ENCODE assay signal across 21 cellular contexts in the genomic region with DNA sequence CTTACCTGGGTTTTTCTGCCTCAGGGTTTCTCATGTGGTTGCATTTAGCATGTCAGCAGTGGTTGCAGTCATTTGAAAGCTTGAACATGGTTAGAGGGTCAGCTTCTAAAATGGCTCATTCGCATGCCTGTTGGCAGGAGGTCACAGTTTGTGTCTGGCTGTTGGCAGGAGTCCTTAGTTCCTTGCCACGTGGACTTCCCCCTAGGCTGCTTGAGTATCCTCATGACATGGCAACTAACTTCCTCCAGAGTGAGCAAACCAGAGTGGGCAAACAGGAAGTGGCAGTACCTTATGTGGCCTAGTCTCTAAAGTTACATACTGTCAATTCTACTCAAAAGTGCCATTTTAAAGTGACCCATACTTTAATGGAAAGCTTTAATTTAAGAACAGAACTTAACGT. TPM values are rescaled to one million over a fixed set of nuclear protein-coding genes. Genes with fewer than 3 reads are reported as not detected.
DNase-seq lines count a peak whose midpoint lies in the region; ATAC-seq, FAIRE-seq and TF ChIP-seq lines count a peak whose summit lies in the region.
"Had no signal": no experiment of that assay in that cellular context is flagged by ENCODE, and none has a peak within 500 bp of the region (broad histone marks: within the 10 kb centered on the region; RNA-seq: fewer than 3 reads in every experiment).

No MANE protein-coding gene starts in this region.

- no peak for FAIRE-seq in GM12878 (lab: Jason Lieb, UNC)

- SMC1A ChIA-PET in GM12878 (lab: Charles Lee; ENCODE audit: uncharacterized antibody, unreplicated experiment) = interaction anchor here (0.5 to 6.4 kb wide), 11 partner anchors 9 to 1312 kb away, joined by 3 to 52 read pairs (median 5); no protein-coding TSS in a partner anchor

- intact Hi-C loops in GM12878 (cut with micrococcal nuclease; ENCODE audit: unreplicated experiment) = loop anchor here (5.0 to 10.0 kb wide), 5 partner anchors 107 to 607 kb away; no protein-coding TSS in a partner anchor

- in situ Hi-C loops in GM12878 (cut with MboI) = loop anchor here (10.0 to 25.0 kb wide), 2 partner anchors 540 to 1462 kb away; no protein-coding TSS in a partner anchor

- H4K20me1 ChIP-seq in GM12878 (ENCODE audit: control insufficient read depth, insufficient read depth) = no peaks in the 10 kb centered on the region

- TF ChIP-seq CTCF in HL-60 (IDR thresholded peaks at IDR 0.05; ENCODE audit: insufficient read depth, low read length) = no peak
- TF ChIP-seq CTCF in GM12878 (IDR thresholded peaks at IDR 0.05 in 2 of 3, conservative IDR thresholded peaks at IDR 0.05 in 1 of 3; ENCODE audit: control insufficient read depth in 2 of 3, extremely low read depth in 1 of 3, insufficient read depth in 1 of 3, low read depth in 3 of 3, low read length in 3 of 3) = no peak

- H3K4me1 ChIP-seq in GM12878 (ENCODE audit: control insufficient read depth, insufficient read depth, low read length) = no peaks in the 10 kb centered on the region
- no peaks in the 10 kb centered on the region for H3K4me1 ChIP-seq in SJCRH30
- H3K4me1 ChIP-seq: HAP-1 had no signal

- H3K27me3 ChIP-seq in HL-60 (ENCODE audit: insufficient read depth, poor library complexity, severe bottlenecking) = peaks cover 17% of the 10 kb centered on the region
- H3K27me3 ChIP-seq in GM12878 (replicated peaks in 1 of 2; ENCODE audit: control insufficient read depth in 2 of 2, insufficient read depth in 2 of 2, low read length in 1 of 2) = no peaks in the 10 kb centered on the region
- H3K27me3 ChIP-seq in SJCRH30 = peaks cover 9% of the 10 kb centered on the region; the same call in 1 of the 2 replicates

- TF ChIP-seq RAD21 in GM12878 (IDR thresholded peaks at IDR 0.05; ENCODE audit: insufficient read depth, low read depth, low read length) = no peak

- DNase-seq in CMK (ENCODE audit: low read depth) = peak; percentile 3
- DNase-seq in HL-60 (ENCODE audit: low read depth in 1 of 2, low spot score in 1 of 2) = peak; percentile 1 to 35
- peak; percentile 11 to 60 for DNase-seq in NCI-H446 (lab: John Stamatoyannopoulos, UW)
- no peak for DNase-seq in GM12878 (ENCODE audit: low read depth, low spot score)
- DNase-seq in UCSD-AML1 (lab: John Stamatoyannopoulos, UW; ENCODE audit: unreplicated experiment) = no peak
- DNase-seq in stimulated activated CD4-positive, alpha-beta T cell treated with anti-CD3 and anti-CD28 coated beads, Interleukin-4, amount 100 ng/mL, for 1 hour = no peak
- no peak for DNase-seq in SJCRH30
- DNase-seq: ACHN; CD4-positive, CD25-positive, alpha-beta regulatory T cell; DND-41; GF-D8; IMR-90; NCI-H1417; NCI-H1930; NCI-H2171 treated with DMSO at 0.1 percent for 48 hours; NCI-H510A treated with DMSO at 0.1 percent for 48 hours; NK-92 treated with Interleukin-12 subunit alpha and Interleukin-12 subunit beta, amount 100 ng/mL, for 24 hours; PC-9; T-helper 2 cell had no signal

- no peaks in the 10 kb centered on the region for H3K36me3 ChIP-seq in GM12878 (ENCODE audit: control insufficient read depth in 2 of 2, insufficient read depth in 2 of 2, low read length in 1 of 2)
- no peaks in the 10 kb centered on the region for H3K36me3 ChIP-seq in SJCRH30
- H3K36me3 ChIP-seq: HAP-1 had no signal

- H3K9ac ChIP-seq in GM12878 (ENCODE audit: control insufficient read depth, insufficient read depth, low read length) = no peak overlapping the region

- H2AFZ ChIP-seq in GM12878 (ENCODE audit: control insufficient read depth, low read depth, low read length) = no peak overlapping the region
- H2AFZ ChIP-seq: PC-9 had no signal

- no peak overlapping the region for H3K4me2 ChIP-seq in GM12878 (ENCODE audit: control insufficient read depth, insufficient read depth)
- H3K4me2 ChIP-seq: PC-9 had no signal

- POLR2A ChIA-PET in GM12878 (lab: Charles Lee) = interaction anchor here (0.6 to 0.7 kb wide), 2 partner anchors 8 to 531 kb away, joined by 4 read pairs; no protein-coding TSS in a partner anchor

- TF ChIP-seq EP300 in GM12878 (IDR thresholded peaks at IDR 0.05; ENCODE audit: borderline replicate concordance in 1 of 2, control insufficient read depth in 1 of 2, low read depth in 2 of 2, low read length in 2 of 2) = no peak

- RAD21 ChIA-PET in GM12878 (lab: Charles Lee; ENCODE audit: unreplicated experiment) = interaction anchor here (0.9 to 7.1 kb wide), 12 partner anchors 10 to 1194 kb away, joined by 3 to 76 read pairs (median 5); no protein-coding TSS in a partner anchor

- H3K4me3 ChIP-seq in HL-60 (replicated peaks; ENCODE audit: insufficient read depth, low read length) (no peak overlapping the region), GM12878 (no peak overlapping the region), SJCRH30 (no peak overlapping the region)
- H3K4me3 ChIP-seq: HAP-1, PC-9 had no signal

- H3K9me3 ChIP-seq in GM12878 (replicated peaks; ENCODE audit: control insufficient read depth, insufficient read depth, low read length) = no peaks in the 10 kb centered on the region
- H3K9me3 ChIP-seq in SJCRH30 (replicated peaks) = no peaks in the 10 kb centered on the region
- H3K9me3 ChIP-seq: HAP-1 had no signal

- no peak overlapping the region for H3K27ac ChIP-seq in HL-60 (replicated peaks)
- no peak overlapping the region for H3K27ac ChIP-seq in GM12878 (ENCODE audit: control insufficient read depth, insufficient read depth)
- H3K27ac ChIP-seq in SJCRH30 = no peak overlapping the region
- H3K27ac ChIP-seq: PC-9 had no signal

- peak; percentile 15 for ATAC-seq in GM12878
- ATAC-seq: Right ventricle myocardium inferior had no signal

- TF ChIP-seq POLR2A in GM12878 (IDR thresholded peaks at IDR 0.05; ENCODE audit: low read depth, low read length) = no peak

- CTCF ChIA-PET in GM12878 (lab: Yijun Ruan, JAX) = interaction anchor here (0.7 to 6.0 kb wide), 8 partner anchors 8 to 1193 kb away, joined by 3 to 52 read pairs (median 6); no protein-coding TSS in a partner anchor

- no peaks in the 10 kb centered on the region for H3K79me2 ChIP-seq in GM12878 (ENCODE audit: control insufficient read depth, insufficient read depth, low read length)

- BruUV-seq in GM12878 (replicated peaks; lab: Mats Ljungman, UMichigan) = no TSS peak

- WGBS in GM12878 (ENCODE audit: insufficient coverage, insufficient replicate concordance, low lambda C conversion rate, missing lambda C conversion rate) = 2% methylated on average over 3 of the region's 3 CpGs

TF ChIP-seq in GM12878, 131 proteins besides CTCF, POLR2A, EP300 and RAD21:
- TF ChIP-seq DPF2 (IDR thresholded peaks at IDR 0.05) (no peak), RAD51 (IDR thresholded peaks at IDR 0.05) (no peak), NR2F1 (conservative IDR thresholded peaks at IDR 0.05) (0 out of 2 replicates have a peak, but pooled peaks have one; percentile 37), ZNF687 (IDR thresholded peaks at IDR 0.05) (peak; percentile 79)

RNA-seq across cellular contexts. Expression of gene UNC13C, which starts 3.4 kb away (rescaled TPM):
- total RNA-seq in GM12878 (2013; cell fraction: nucleolus; rRNA removed) = 43.3 TPM in 2 replicates
- total RNA-seq in GM12878 (2014; rRNA removed) (19.1 and 19.5 TPM in 2 replicates), GM12878 (2014; rRNA removed; fragmentation: Illumina TruSeq; extraction: Trizol) (28.3 and 28.6 TPM in 2 replicates), GM12878 (2021) (17.7 and 18.0 TPM in 2 replicates)
- polyA plus RNA-seq in GM12878 (2011; ENCODE audit: low read depth) = 2.1 TPM
- polyA plus RNA-seq in GM12878 (2011; rRNA removed) (81.3 and 116 TPM in 2 replicates), GM12878 (2014; fragmentation: Illumina TruSeq; extraction: Trizol) (22.5 and 22.7 TPM in 2 replicates), GM12878 (2014; fragmentation: Nextera tagmentation; extraction: Ambion mirVana) (10 to 100 TPM; 23.6 to 26.5 TPM), GM12878 (2014; rRNA removed) (9.9 and 11.6 TPM in 2 replicates), GM12878 (2016; fragmentation: Nextera tagmentation; extraction: Ambion mirVana) (10 to 100 TPM; 72.6 to 74.3 TPM)
- 28.2 and 31.3 TPM in 2 replicates for polyA plus RNA-seq in GM12878 (2011; cell fraction: cytosol; rRNA removed)
- polyA plus RNA-seq in GM12878 (2011; cell fraction: nucleus; rRNA removed) = 39.9 and 49.4 TPM in 2 replicates
- polyA plus RNA-seq in GM12878 (2012) = 5.7 TPM in 2 replicates
- 59.4 and 112 TPM in 2 replicates for polyA minus RNA-seq in GM12878 (2011; rRNA and poly(A)+ RNA removed)
- polyA minus RNA-seq in GM12878 (2011; cell fraction: cytosol; rRNA and poly(A)+ RNA removed) = 55.2 and 63.8 TPM in 2 replicates
- 48.5 and 56.4 TPM in 2 replicates for polyA minus RNA-seq in GM12878 (2011; cell fraction: nucleus; rRNA and poly(A)+ RNA removed)
- not detected in 2 replicates for total RNA-seq in SJCRH30 (2014; rRNA removed; shearing (Covaris generic))
- total RNA-seq: CD4-positive, CD25-positive, alpha-beta regulatory T cell; IMR-90; PC-9 had no signal
- polyA plus RNA-seq: CD4-positive, CD25-positive, alpha-beta regulatory T cell; IMR-90 had no signal

Comparison
In these comparisons a context has a peak if more than half of its experiments do, and no peak if none do; other contexts are left out.
1. DNase-seq: peak in CMK (single experiment), HL-60 (2 of 2) and NCI-H446 (2 of 2); none in GM12878 (single experiment), UCSD-AML1 (single experiment), stimulated activated CD4-positive, alpha-beta T cell treated with anti-CD3 and anti-CD28 coated beads, Interleukin-4, amount 100 ng/mL, for 1 hour (single experiment) and SJCRH30 (0 of 2).
2. RNA of gene UNC13C, which starts 3.4 kb away (total RNA-seq): 17.7 to 43.3 TPM in GM12878; not detected in SJCRH30; every median in the first group is over 10 times any median in the second.